Comparison of ENCODE assay signal across 8 cellular contexts in the genomic region with DNA sequence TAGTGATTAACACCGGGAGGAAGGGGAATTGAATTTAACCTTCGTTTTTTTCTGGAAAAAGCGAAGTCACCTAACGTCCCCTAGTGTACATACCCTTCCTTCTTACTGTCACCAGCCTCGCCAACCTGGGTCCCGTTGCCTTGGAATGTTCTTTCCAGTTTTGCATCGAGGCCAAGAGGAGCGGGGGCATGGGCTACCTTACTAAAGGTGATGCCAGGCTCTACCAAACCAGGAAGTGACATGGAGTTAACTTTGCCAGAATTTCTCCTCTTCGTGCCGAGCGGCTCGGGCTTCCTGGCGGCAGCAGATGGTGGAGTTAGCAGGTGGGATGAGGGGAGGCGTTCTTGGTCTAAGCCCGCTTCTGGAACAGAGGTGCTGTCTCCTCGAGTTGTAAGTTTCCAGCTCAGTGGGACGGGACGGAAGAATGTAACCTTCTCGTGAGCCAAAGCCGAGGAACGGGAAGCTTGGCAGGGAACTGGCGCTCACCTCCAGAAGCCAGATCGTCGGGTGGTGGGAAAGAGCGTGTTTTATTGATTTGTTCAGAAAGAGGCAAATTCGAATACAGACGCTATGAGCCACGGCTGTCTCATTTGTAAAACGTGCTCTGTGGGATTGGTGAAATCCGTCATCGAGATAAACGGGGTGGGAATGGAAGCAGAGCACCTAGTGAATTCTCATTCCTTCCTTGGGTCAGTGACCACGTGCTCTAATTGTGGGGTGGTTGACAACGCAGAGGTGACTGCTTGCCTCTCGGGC. TPM values are rescaled to one million over a fixed set of nuclear protein-coding genes. Genes with fewer than 3 reads are reported as not detected.
A peak's percentile ranks its signal among the peaks of the same experiment; 100 is the strongest.
DNase-seq lines count a peak whose midpoint lies in the region; ATAC-seq and TF ChIP-seq lines count a peak whose summit lies in the region.

No MANE protein-coding gene starts in this region.

- ATAC-seq in HG02759 (IDR thresholded peaks at IDR 0.05; ENCODE audit: unreplicated experiment) (peak; percentile 12), SK-N-SH treated with all-trans-retinoic acid at 6 μM for 48 hours (peak; percentile 7), HG03139 (IDR thresholded peaks at IDR 0.05; ENCODE audit: unreplicated experiment) (no peak)

- H3K27ac ChIP-seq in epithelial cell of prostate (peak overlapping the region; percentile 98), neural cell (ENCODE audit: low read length) (peak overlapping the region; percentile 38)

- DNase-seq in NOMO-1 treated with DMSO at 0.1 percent for 48 hours (lab: John Stamatoyannopoulos, UW; ENCODE audit: unreplicated experiment) (peak; percentile 26), NOMO-1 (lab: John Stamatoyannopoulos, UW; ENCODE audit: unreplicated experiment in 2 of 2) (no peak), epithelial cell of prostate (ENCODE audit: low read depth, low spot score) (no peak), globus pallidus (ENCODE audit: low spot score) (no peak)

- TF ChIP-seq CTCF in neural cell (IDR thresholded peaks at IDR 0.05; ENCODE audit: poor library complexity, severe bottlenecking): no peak

- peak overlapping the region; percentile 86 for H3K4me2 ChIP-seq in neural cell (ENCODE audit: low read length)

- peak overlapping the region; percentile 76 for H3K4me3 ChIP-seq in neural cell (ENCODE audit: low read length)

- no peak for TF ChIP-seq RAD21 in neural cell (conservative IDR thresholded peaks at IDR 0.05)

- peak overlapping the region; percentile 71 for H2AFZ ChIP-seq in neural cell (ENCODE audit: low read depth, low read length)

- H3K9ac ChIP-seq in neural cell (ENCODE audit: low read length): peak overlapping the region; percentile 55

- no peaks in the 10 kb centered on the region for H3K9me3 ChIP-seq in neural cell (ENCODE audit: low read length)

- H3K9me2 ChIP-seq in neural cell (ENCODE audit: insufficient read depth, low read length): no peaks in the 10 kb centered on the region

- peaks cover 7% of the 10 kb centered on the region for H3K27me3 ChIP-seq in neural cell (ENCODE audit: insufficient read depth, low read depth, low read length)

- H3K79me2 ChIP-seq in neural cell (replicated peaks; ENCODE audit: insufficient read depth, low read length): no peaks in the 10 kb centered on the region

- no peaks in the 10 kb centered on the region for H3K36me3 ChIP-seq in neural cell (ENCODE audit: insufficient read depth, low read length)

- TF ChIP-seq EP300 in neural cell (conservative IDR thresholded peaks at IDR 0.05; ENCODE audit: poor library complexity, severe bottlenecking): no peak

- H3F3A ChIP-seq in neural cell (ENCODE audit: insufficient read depth, low read length, poor library complexity, severe bottlenecking): no peaks in the 10 kb centered on the region

- no peaks in the 10 kb centered on the region for H4K20me1 ChIP-seq in neural cell (ENCODE audit: insufficient read depth)

TF ChIP-seq in SK-N-SH treated with all-trans-retinoic acid at 6 μM for 48 hours, 23 proteins besides CTCF, POLR2A, EP300 and RAD21 (continues in another document):
- no peak for TF ChIP-seq ISL1 (CRISPR knock-in tag; IDR thresholded peaks at IDR 0.05)
- no peak for TF ChIP-seq TCF4 (CRISPR knock-in tag; IDR thresholded peaks at IDR 0.05; ENCODE audit: borderline replicate concordance)
- TF ChIP-seq GLIS3 (CRISPR knock-in tag; IDR thresholded peaks at IDR 0.05): no peak
- no peak for TF ChIP-seq PPARA (CRISPR knock-in tag; IDR thresholded peaks at IDR 0.05; ENCODE audit: borderline replicate concordance)
- TF ChIP-seq ZNF565 (CRISPR knock-in tag; conservative IDR thresholded peaks at IDR 0.05; ENCODE audit: low read depth): no peak
- no peak for TF ChIP-seq ZFP3 (CRISPR knock-in tag; IDR thresholded peaks at IDR 0.05)
- TF ChIP-seq CREB5 (CRISPR knock-in tag; IDR thresholded peaks at IDR 0.05; ENCODE audit: low read depth): no peak
- no peak for TF ChIP-seq CSRNP3 (CRISPR knock-in tag; IDR thresholded peaks at IDR 0.05)

TF ChIP-seq in neural cell, 6 proteins besides CTCF, POLR2A, EP300 and RAD21:
- TF ChIP-seq SMC3 (conservative IDR thresholded peaks at IDR 0.05; ENCODE audit: poor library complexity): no peak
- TF ChIP-seq MXI1 (conservative IDR thresholded peaks at IDR 0.05; ENCODE audit: poor library complexity, severe bottlenecking): peak; percentile 47

RNA-seq across cellular contexts. Expression of gene NIPAL3, which starts 0.5 kb away (rescaled TPM):
- polyA plus RNA-seq in neural cell: 9.6 and 11.6 TPM in 2 replicates
- 27.0 and 29.5 TPM in 2 replicates for polyA minus RNA-seq in neural cell

RNA-seq across cellular contexts. Expression of gene STPG1, which starts 2.5 kb away (rescaled TPM):
- polyA plus RNA-seq in neural cell: 0.89 and 2.2 TPM in 2 replicates
- 1.6 and 2.2 TPM in 2 replicates for polyA minus RNA-seq in neural cell
